ENCODE assay signal across 11 cellular contexts in genomic region chr12:108693781-108694180, GRCh38. TPM values are rescaled to one million over a fixed set of nuclear protein-coding genes. Genes with fewer than 3 reads are reported as not detected.
DNase-seq lines count a peak whose midpoint lies in the region; ATAC-seq, FAIRE-seq and TF ChIP-seq lines count a peak whose summit lies in the region.
"Had no signal": no experiment of that assay in that cellular context is flagged by ENCODE, and none has a peak within 500 bp of the region (broad histone marks: within the 10 kb centered on the region; RNA-seq: fewer than 3 reads in every experiment).

No MANE protein-coding gene starts in this region.

- H3K36me3 ChIP-seq in esophagus muscularis mucosa (peaks cover 0 to 13% (median 6%) of the 10 kb centered on the region in 4 donors), gastrocnemius medialis (no peaks in the 10 kb centered on the region), upper lobe of right lung (peaks cover 13% of the 10 kb centered on the region)

- TF ChIP-seq POLR2A in esophagus muscularis mucosa (IDR thresholded peaks at IDR 0.05; ENCODE audit: low read depth): no peak
- TF ChIP-seq POLR2A in gastrocnemius medialis (IDR thresholded peaks at IDR 0.05): no peak

- WGBS in esophagus muscularis mucosa: 73% methylated on average over 8 of the region's 8 CpGs

- DNase-seq in GM19239 (ENCODE audit: insufficient read length, low spot score) (no peak), NCI-H69 (lab: John Stamatoyannopoulos, UW) (peak; percentile 33), esophagus muscularis mucosa (ENCODE audit: extremely low spot score) (peak; percentile 68), gastrocnemius medialis (no peak), upper lobe of right lung (no peak)
- DNase-seq: NCI-H1105; stimulated activated naive CD4-positive, alpha-beta T cell had no signal

- FAIRE-seq in GM19239 (lab: Jason Lieb, UNC): peak; percentile 71

- no peak overlapping the region for H3K4me3 ChIP-seq in esophagus muscularis mucosa
- H3K4me3 ChIP-seq in gastrocnemius medialis: no peak overlapping the region
- no peak overlapping the region for H3K4me3 ChIP-seq in upper lobe of right lung
- H3K4me3 ChIP-seq: HAP-1 had no signal

- no peaks in the 10 kb centered on the region for H3K27me3 ChIP-seq in esophagus muscularis mucosa
- no peaks in the 10 kb centered on the region for H3K27me3 ChIP-seq in gastrocnemius medialis
- H3K27me3 ChIP-seq in upper lobe of right lung: no peaks in the 10 kb centered on the region

- H3K9me3 ChIP-seq in esophagus muscularis mucosa (no peaks in the 10 kb centered on the region), gastrocnemius medialis (no peaks in the 10 kb centered on the region), upper lobe of right lung (no peaks in the 10 kb centered on the region)
- H3K9me3 ChIP-seq: HAP-1 had no signal

- intact Hi-C loops in esophagus muscularis mucosa (cut with DNase I): loop anchor here (5.0 kb wide), 1 partner anchor 39 kb away; the partner anchor contains the start of gene CORO1C
- intact Hi-C loops in gastrocnemius medialis (cut with DNase I; ENCODE audit: low total_unique reads): loop anchor here (5.0 kb wide), 1 partner anchor 424 kb away; the partner anchor contains the start of gene ACACB
- intact Hi-C loops in upper lobe of right lung (cut with DNase I): no loop called here

- no peak for TF ChIP-seq EP300 in esophagus muscularis mucosa (IDR thresholded peaks at IDR 0.05)

- in situ Hi-C loops in gastrocnemius medialis (cut with MboI; ENCODE audit: low sequenced_read_pairs in 4 of 4): loop anchor here in 1 of 4 donors (25.0 kb wide), 1 partner anchor 419 kb away; the partner anchor contains the start of gene ACACB

- H3K4me1 ChIP-seq in esophagus muscularis mucosa (peaks cover 77 to 100% (median 97%) of the 10 kb centered on the region in 4 donors), gastrocnemius medialis (peaks cover 92% of the 10 kb centered on the region in 2 donors), upper lobe of right lung (peaks cover 60% of the 10 kb centered on the region)

- no peak for ATAC-seq in gastrocnemius medialis
- ATAC-seq in upper lobe of right lung: no peak
- no peak for ATAC-seq in HG03521 (IDR thresholded peaks at IDR 0.05; ENCODE audit: unreplicated experiment)
- ATAC-seq in GM19467 (IDR thresholded peaks at IDR 0.05; ENCODE audit: unreplicated experiment): no peak
- ATAC-seq: esophagus mucosa had no signal

- TF ChIP-seq CTCF in esophagus muscularis mucosa (IDR thresholded peaks at IDR 0.05) (no peak), gastrocnemius medialis (IDR thresholded peaks at IDR 0.05 in 4 of 5, conservative IDR thresholded peaks at IDR 0.05 in 1 of 5) (no peak), upper lobe of right lung (IDR thresholded peaks at IDR 0.05) (no peak)

- H3K27ac ChIP-seq in esophagus muscularis mucosa (replicated peaks in 1 of 4) (peak overlapping the region; percentile 94 to 95 (median 94)), gastrocnemius medialis (peak overlapping the region; percentile 92 to 98 (median 96)), upper lobe of right lung (no peak overlapping the region)

RNA-seq across cellular contexts. Expression of gene CORO1C, which starts 37.5 kb away (rescaled TPM):
- total RNA-seq in esophagus muscularis mucosa (100 to 1,000 TPM; 221 to 441 (median 315) TPM), gastrocnemius medialis (10 to 100 TPM; 24.7 to 47.6 (median 30.9) TPM), upper lobe of right lung (257 TPM)

Comparison
In these comparisons a context has a peak if more than half of its experiments do, and no peak if none do; other contexts are left out.
1. DNase-seq: peak in NCI-H69 (single experiment) and esophagus muscularis mucosa (single experiment); none in GM19239 (single experiment), gastrocnemius medialis (0 of 2) and upper lobe of right lung (single experiment).